In the genomic region with DNA sequence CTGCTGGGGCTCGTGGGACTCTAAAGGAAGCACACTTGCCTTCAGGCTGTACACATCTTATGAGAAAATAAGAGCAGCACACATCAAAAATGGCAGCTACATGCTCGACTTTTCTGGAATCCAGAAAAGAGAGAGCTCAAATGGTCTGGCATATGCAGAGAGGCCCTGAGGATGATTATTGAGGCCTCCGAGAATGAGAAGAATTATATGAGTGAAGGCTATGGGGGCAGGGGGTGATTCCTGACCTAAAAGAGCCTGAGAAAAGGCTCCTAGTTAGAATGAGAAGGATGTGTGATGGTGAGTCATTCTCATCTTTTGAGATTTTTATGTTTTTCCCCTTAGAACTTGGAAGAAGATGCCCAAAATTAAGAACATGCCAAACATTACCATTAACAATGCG, we compare ENCODE assay signal across 24 cellular contexts.
"Had no signal": no experiment of that assay in that cellular context is flagged by ENCODE, and none has a peak within 500 bp of the region (broad histone marks: within the 10 kb centered on the region; RNA-seq: fewer than 3 reads in every experiment).

No MANE protein-coding gene starts in this region.

- H3K4me1 Mint-ChIP-seq: IgD-negative memory B cell had no signal

- DNase-seq: Kasumi-1, MM.1S, NCI-H1048, NCI-H1105 treated with DMSO at 0.1 percent for 48 hours, NCI-H1417 treated with DMSO at 0.1 percent for 48 hours, NCI-H146, NCI-H1694 treated with DMSO at 0.1 percent for 48 hours, NCI-H1930, NCI-H2081, NCI-H2171, NCI-H226, NCI-H446, NCI-H510A, NCI-H524 treated with DMSO at 0.1 percent for 48 hours, NCI-H69, NCI-H774, SHP77, SK-N-SH, SW 1271 had no signal

- H3K27ac Mint-ChIP-seq: IgD-negative memory B cell had no signal

- H3K27ac ChIP-seq: HL-60, KMS-11, RWPE1 had no signal

- H3K9me3 ChIP-seq: SK-N-SH had no signal

- ATAC-seq: K562 had no signal

- H3K4me3 Mint-ChIP-seq: IgD-negative memory B cell had no signal

- H3K4me3 ChIP-seq: K562 had no signal

- H3K4me2 ChIP-seq: KMS-11, SK-N-SH had no signal
